Comparison of ENCODE assay signal across 8 cellular contexts in the genomic region with DNA sequence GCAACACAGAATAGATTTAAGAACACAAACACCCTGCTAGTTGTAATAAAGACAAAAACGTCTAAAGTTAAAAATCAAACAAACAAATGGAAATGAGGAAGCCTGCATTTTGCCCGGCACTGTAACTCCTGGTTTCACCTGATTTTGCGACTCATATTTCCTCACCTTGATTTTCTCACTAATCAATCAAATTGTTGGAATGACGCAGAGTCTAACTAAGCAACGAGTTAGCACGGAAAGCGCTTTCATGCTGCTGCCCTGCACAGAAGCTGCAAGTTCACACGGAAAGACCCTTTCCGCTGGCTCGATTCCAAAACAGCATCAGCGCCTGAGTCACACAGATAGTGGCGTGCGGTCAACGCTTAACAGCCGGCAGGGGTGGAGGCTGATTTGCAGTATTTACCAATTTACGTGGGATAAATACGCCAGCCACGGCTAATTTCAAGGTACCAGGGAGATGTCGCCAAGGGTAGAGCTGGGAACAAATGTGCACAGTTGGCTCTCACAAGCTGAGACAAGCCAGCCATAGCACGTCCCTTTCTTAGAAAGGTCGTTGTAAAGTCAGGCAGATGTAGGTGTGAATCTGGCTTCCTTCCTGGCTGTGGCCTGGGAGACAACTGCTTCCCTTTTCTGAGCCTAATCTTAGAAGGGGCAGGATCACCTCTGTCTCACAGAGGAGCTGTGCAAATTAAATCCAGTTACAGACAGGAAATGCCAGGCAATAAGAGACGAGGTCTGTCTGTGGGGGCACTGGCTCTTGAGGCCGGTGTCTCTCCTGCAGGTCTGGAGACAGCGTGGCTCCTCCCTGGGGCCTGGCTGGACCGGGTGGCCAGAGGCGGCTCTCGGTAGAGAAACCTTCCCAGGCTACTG.
DNase-seq lines count a peak whose midpoint lies in the region; ATAC-seq and TF ChIP-seq lines count a peak whose summit lies in the region.

No MANE protein-coding gene starts in this region.

- no peaks in the 10 kb centered on the region for H3K36me3 ChIP-seq in BE2C

- DNase-seq in BE2C, result peak; percentile 83
- peak; percentile 51 for DNase-seq in HuH-7.5 (ENCODE audit: low spot score)
- DNase-seq in T-helper 2 cell treated with Interferon-gamma antibody and Interleukin-4, amounts not matched to agents 5 μg/mL and 100 μg/mL, for 36 hours (ENCODE audit: low spot score), result peak; percentile 84
- peak; percentile 86 for DNase-seq in astrocyte of the hippocampus (ENCODE audit: low read depth, low spot score)
- no peak for DNase-seq in left lobe of liver (ENCODE audit: low spot score)
- peak; percentile 75 for DNase-seq in stimulated activated CD8-positive, alpha-beta memory T cell treated with anti-CD3 and anti-CD28 coated beads, Interleukin-15, amount 100 ng/mL, for 1 hour (ENCODE audit: low read depth)
- DNase-seq in glutamatergic neuron, result no peak

- H3K36me3 Mint-ChIP-seq in T-helper 2 cell treated with Interferon-gamma antibody and Interleukin-4, amounts not matched to agents 5 μg/mL and 100 μg/mL, for 36 hours (ENCODE audit: low read depth), result peaks cover 1% of the 10 kb centered on the region
- peaks cover 4% of the 10 kb centered on the region for H3K36me3 Mint-ChIP-seq in glutamatergic neuron (ENCODE audit: unreplicated experiment)

- H3K27me3 ChIP-seq in BE2C, result no peaks in the 10 kb centered on the region; the same call in 1 of the 2 replicates

- TF ChIP-seq CTCF in BE2C (IDR thresholded peaks at IDR 0.05; ENCODE audit: low read depth, low read length) (no peak), glutamatergic neuron (IDR thresholded peaks at IDR 0.05; ENCODE audit: partially characterized antibody, unreplicated experiment) (no peak)

- H3K27me3 Mint-ChIP-seq in T-helper 2 cell treated with Interferon-gamma antibody and Interleukin-4, amounts not matched to agents 5 μg/mL and 100 μg/mL, for 36 hours (ENCODE audit: low read depth), result no peaks in the 10 kb centered on the region
- peaks cover 3% of the 10 kb centered on the region for H3K27me3 Mint-ChIP-seq in glutamatergic neuron (ENCODE audit: unreplicated experiment)

- H3K4me1 Mint-ChIP-seq in T-helper 2 cell treated with Interferon-gamma antibody and Interleukin-4, amounts not matched to agents 5 μg/mL and 100 μg/mL, for 36 hours (ENCODE audit: low read depth), result peaks cover 26% of the 10 kb centered on the region
- peaks cover 16% of the 10 kb centered on the region for H3K4me1 Mint-ChIP-seq in glutamatergic neuron (ENCODE audit: low read depth, unreplicated experiment)

- H3K4me1 ChIP-seq in BE2C, result peaks cover 46% of the 10 kb centered on the region

- peak overlapping the region; percentile 44 for H3K4me3 ChIP-seq in BE2C (ENCODE audit: low read depth, low read length)

- H3K9me3 Mint-ChIP-seq in T-helper 2 cell treated with Interferon-gamma antibody and Interleukin-4, amounts not matched to agents 5 μg/mL and 100 μg/mL, for 36 hours, result no peaks in the 10 kb centered on the region
- H3K9me3 Mint-ChIP-seq in glutamatergic neuron (ENCODE audit: unreplicated experiment), result peaks cover 4% of the 10 kb centered on the region

- ATAC-seq in GM19455 (IDR thresholded peaks at IDR 0.05; ENCODE audit: unreplicated experiment) (peak; percentile 55), left lobe of liver (peak; percentile 34)

- H3K9me3 ChIP-seq in BE2C, result no peaks in the 10 kb centered on the region

- peak overlapping the region; percentile 84 for H3K4me3 Mint-ChIP-seq in T-helper 2 cell treated with Interferon-gamma antibody and Interleukin-4, amounts not matched to agents 5 μg/mL and 100 μg/mL, for 36 hours
- no peak overlapping the region for H3K4me3 Mint-ChIP-seq in glutamatergic neuron (ENCODE audit: unreplicated experiment)

- H3K27ac Mint-ChIP-seq in T-helper 2 cell treated with Interferon-gamma antibody and Interleukin-4, amounts not matched to agents 5 μg/mL and 100 μg/mL, for 36 hours, result peak overlapping the region; percentile 96
- no peak overlapping the region for H3K27ac Mint-ChIP-seq in glutamatergic neuron (ENCODE audit: unreplicated experiment)

Comparison
In these comparisons a context has a peak if more than half of its experiments do, and no peak if none do; other contexts are left out.
1. DNase-seq: peak in BE2C (single experiment), HuH-7.5 (single experiment), T-helper 2 cell treated with Interferon-gamma antibody and Interleukin-4, amounts not matched to agents 5 μg/mL and 100 μg/mL, for 36 hours (single experiment), astrocyte of the hippocampus (single experiment) and stimulated activated CD8-positive, alpha-beta memory T cell treated with anti-CD3 and anti-CD28 coated beads, Interleukin-15, amount 100 ng/mL, for 1 hour (single experiment); none in left lobe of liver (single experiment) and glutamatergic neuron (single experiment).